In the genomic region with DNA sequence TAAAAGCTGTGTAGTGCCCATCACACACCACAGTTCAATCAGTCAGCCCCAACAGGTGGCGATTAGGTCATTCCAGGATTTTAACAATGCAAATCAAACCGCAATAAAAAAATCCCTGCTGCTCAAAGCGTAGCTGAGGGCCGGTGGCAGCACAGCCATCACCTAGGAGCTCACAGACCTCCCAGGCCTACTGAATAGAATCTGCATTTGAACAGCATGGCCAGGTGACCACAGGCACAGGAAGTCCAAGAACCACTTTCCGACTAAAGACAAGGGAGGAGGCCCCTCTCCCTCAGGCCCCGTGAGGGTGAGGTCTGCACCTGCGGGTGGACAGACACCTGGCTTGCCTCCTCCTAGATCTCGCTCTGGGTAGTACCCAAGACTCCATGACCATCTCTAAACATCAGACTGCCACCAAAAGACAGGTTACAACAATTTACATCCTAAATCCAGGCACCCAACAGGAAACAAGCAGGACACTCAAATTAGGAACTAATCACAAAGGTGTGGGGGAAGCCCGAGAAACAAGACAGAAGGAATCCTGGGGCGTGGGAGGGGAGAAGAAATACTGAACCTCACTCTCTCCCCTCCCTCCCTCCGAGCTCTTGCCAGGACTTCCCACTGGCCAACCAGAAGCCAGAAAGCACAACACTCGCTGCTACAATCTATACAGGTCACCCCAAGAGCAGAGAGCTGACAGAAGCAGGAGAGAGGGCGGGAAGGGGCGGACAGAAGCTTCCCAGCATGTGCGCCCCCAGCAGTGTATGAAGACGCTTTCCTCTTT, we compare ENCODE assay signal across 9 cellular contexts. TPM values are rescaled to one million over a fixed set of nuclear protein-coding genes. Genes with fewer than 3 reads are reported as not detected.
DNase-seq lines count a peak whose midpoint lies in the region; ATAC-seq, FAIRE-seq and TF ChIP-seq lines count a peak whose summit lies in the region.
"Had no signal": no experiment of that assay in that cellular context is flagged by ENCODE, and none has a peak within 500 bp of the region (broad histone marks: within the 10 kb centered on the region; RNA-seq: fewer than 3 reads in every experiment).

No MANE protein-coding gene starts in this region.

- H3K27ac ChIP-seq in HEK293 (ENCODE audit: extremely low read depth, low read depth, low read length) (no peak overlapping the region), OCI-LY7 (ENCODE audit: low read depth, low read length, poor library complexity, severe bottlenecking) (peak overlapping the region; percentile 82), mesendoderm (ENCODE audit: low read depth, low read length) (peak overlapping the region; percentile 41)

- peaks cover 47% of the 10 kb centered on the region for H3K4me1 Mint-ChIP-seq in activated T-cell treated with anti-CD3 and anti-CD28 coated beads, Interleukin-2, amount 50 U/mL, for 4 hours (ENCODE audit: low read depth)

- H3K9me3 Mint-ChIP-seq in activated T-cell treated with anti-CD3 and anti-CD28 coated beads, Interleukin-2, amount 50 U/mL, for 4 hours, result no peaks in the 10 kb centered on the region

- no peak for TF ChIP-seq POLR2A in GM12891 (IDR thresholded peaks at IDR 0.05; ENCODE audit: low read depth, low read length)

- peaks cover 27% of the 10 kb centered on the region for H3K79me1 ChIP-seq in mesendoderm (ENCODE audit: low read length)

- H3K23ac ChIP-seq in mesendoderm (ENCODE audit: low read length), result no peak overlapping the region

- H3K56ac ChIP-seq in mesendoderm (ENCODE audit: low read length), result peak overlapping the region; percentile 75

- BruUV-seq in OCI-LY7 (replicated peaks; lab: Mats Ljungman, UMichigan), result no TSS peak

- H3K36me3 Mint-ChIP-seq in activated T-cell treated with anti-CD3 and anti-CD28 coated beads, Interleukin-2, amount 50 U/mL, for 4 hours (ENCODE audit: insufficient read depth), result peaks cover 5% of the 10 kb centered on the region

- H3K9ac ChIP-seq in mesendoderm (ENCODE audit: low read length), result peak overlapping the region; percentile 31

- H3K18ac ChIP-seq in mesendoderm (ENCODE audit: low read length), result no peak overlapping the region

- H3K4me3 ChIP-seq in HEK293 (ENCODE audit: low read depth, low read length) (no peak overlapping the region), OCI-LY7 (ENCODE audit: low read depth, low read length, poor library complexity, severe bottlenecking) (peak overlapping the region; percentile 42), mesendoderm (ENCODE audit: low read length) (no peak overlapping the region)
- H3K4me3 ChIP-seq: adrenal gland had no signal

- H3K36me3 ChIP-seq in HEK293 (ENCODE audit: control insufficient read depth in 2 of 2, insufficient read depth in 1 of 2, low read length in 2 of 2) (peaks cover 0 to 3% of the 10 kb centered on the region in 2 experiments; a peak in 1 of 3 replicates), OCI-LY7 (ENCODE audit: insufficient read depth, low read length) (peaks cover 4% of the 10 kb centered on the region; the same call in 1 of the 2 replicates), mesendoderm (ENCODE audit: control insufficient read depth, insufficient read depth, low read length) (no peaks in the 10 kb centered on the region)
- H3K36me3 ChIP-seq: adrenal gland had no signal

- H2BK5ac ChIP-seq in mesendoderm (ENCODE audit: low read length), result no peak overlapping the region

- no peak overlapping the region for H3K4ac ChIP-seq in mesendoderm (ENCODE audit: low read depth, low read length)

- H3K79me2 ChIP-seq in OCI-LY7 (ENCODE audit: insufficient read depth, low read depth, low read length), result peaks cover 70% of the 10 kb centered on the region
- H3K79me2 ChIP-seq in mesendoderm (ENCODE audit: control insufficient read depth, insufficient read depth, low read length), result peaks cover 73% of the 10 kb centered on the region

- no peak for ATAC-seq in HG03175 (IDR thresholded peaks at IDR 0.05; ENCODE audit: unreplicated experiment)
- no peak for ATAC-seq in activated T-cell treated with anti-CD3 and anti-CD28 coated beads, Interleukin-2, amount 50 U/mL, for 4 hours

- H3K4me2 ChIP-seq in OCI-LY7 (ENCODE audit: low read length), result peak overlapping the region; percentile 80
- H3K4me2 ChIP-seq in mesendoderm (ENCODE audit: low read length), result no peak overlapping the region

- DNase-seq in GM12891 (ENCODE audit: insufficient read length, low spot score), result no peak
- peak; percentile 85 for DNase-seq in OCI-LY7 (ENCODE audit: low spot score)
- peak; percentile 73 for DNase-seq in mesendoderm
- no peak for DNase-seq in activated T-cell treated with anti-CD3 and anti-CD28 coated beads, Interleukin-2, amount 50 U/mL, for 4 hours
- no peak for DNase-seq in NCI-H1694 (lab: John Stamatoyannopoulos, UW)
- DNase-seq in 8988T, result no peak

- no peak overlapping the region for H2AK5ac ChIP-seq in mesendoderm (ENCODE audit: low read length)

- no peak overlapping the region for H4K8ac ChIP-seq in mesendoderm (ENCODE audit: low read depth, low read length)

- no peak overlapping the region for H3K4me3 Mint-ChIP-seq in activated T-cell treated with anti-CD3 and anti-CD28 coated beads, Interleukin-2, amount 50 U/mL, for 4 hours

- no peaks in the 10 kb centered on the region for H3K27me3 Mint-ChIP-seq in activated T-cell treated with anti-CD3 and anti-CD28 coated beads, Interleukin-2, amount 50 U/mL, for 4 hours (ENCODE audit: low read depth)

- no peak for TF ChIP-seq CTCF in HEK293 (tag by site-specific recombination; IDR thresholded peaks at IDR 0.05)
- no peak for TF ChIP-seq CTCF in OCI-LY7 (conservative IDR thresholded peaks at IDR 0.05; ENCODE audit: low read length)

- no peaks in the 10 kb centered on the region for H3K9me2 ChIP-seq in OCI-LY7 (ENCODE audit: insufficient read depth, low read length)

- POLR2A ChIA-PET in HEK293 (lab: Yijun Ruan, JAX), result no interaction called here
- POLR2A ChIA-PET in OCI-LY7 (lab: Charles Lee), result interaction anchor here (0.6 to 1.9 kb wide), 9 partner anchors 9 to 1663 kb away, joined by 3 to 6 read pairs (median 3); no protein-coding TSS in a partner anchor

- no peak overlapping the region for H4K5ac ChIP-seq in mesendoderm (ENCODE audit: low read length)

- no peaks in the 10 kb centered on the region for H3K27me3 ChIP-seq in mesendoderm (ENCODE audit: insufficient read depth, low read length, poor library complexity)
- H3K27me3 ChIP-seq: adrenal gland had no signal

- H3K9me3 ChIP-seq in HEK293 (ENCODE audit: control insufficient read depth, insufficient read depth, low read depth, low read length) (no peaks in the 10 kb centered on the region), OCI-LY7 (ENCODE audit: low read length) (no peaks in the 10 kb centered on the region)
- H3K9me3 ChIP-seq: adrenal gland had no signal

- H2BK120ac ChIP-seq in mesendoderm (ENCODE audit: low read depth, low read length), result no peak overlapping the region

- WGBS in mesendoderm (ENCODE audit: extremely low coverage, insufficient coverage, low lambda C conversion rate), result no CpG with 5 or more reads among the region's 16 CpGs

- H2AFZ ChIP-seq in OCI-LY7 (ENCODE audit: low read length), result peak overlapping the region; percentile 22; the same call in 1 of the 2 replicates

- peak; percentile 61 for FAIRE-seq in GM12891 (lab: Jason Lieb, UNC)

- no peak overlapping the region for H2BK15ac ChIP-seq in mesendoderm (replicated peaks; ENCODE audit: low read depth)

- intact Hi-C loops in OCI-LY7 (cut with micrococcal nuclease; ENCODE audit: unreplicated experiment), result loop anchor here (1.0 kb wide), 1 partner anchor 12 kb away; no protein-coding TSS in a partner anchor

- peaks cover 5% of the 10 kb centered on the region for H3K4me1 ChIP-seq in HEK293 (ENCODE audit: control insufficient read depth, insufficient read depth, low read length)
- H3K4me1 ChIP-seq in OCI-LY7 (ENCODE audit: insufficient read depth, low read length, poor library complexity, severe bottlenecking), result peaks cover 68% of the 10 kb centered on the region
- peaks cover 27% of the 10 kb centered on the region for H3K4me1 ChIP-seq in mesendoderm (ENCODE audit: control insufficient read depth, low read depth, low read length)

- no peaks in the 10 kb centered on the region for H4K20me1 ChIP-seq in OCI-LY7 (ENCODE audit: insufficient read depth, low read length)

- CTCF ChIA-PET in HEK293 (lab: Yijun Ruan, JAX), result interaction anchor here (0.6 kb wide), 1 partner anchor 40 kb away, joined by 3 read pairs; no protein-coding TSS in a partner anchor
- CTCF ChIA-PET in OCI-LY7 (lab: Charles Lee; ENCODE audit: unreplicated experiment), result interaction anchor here (1.0 to 1.3 kb wide), 2 partner anchors 13 to 114 kb away, joined by 3 to 5 read pairs; no protein-coding TSS in a partner anchor

TF ChIP-seq in GM12891, 5 proteins besides CTCF, POLR2A, EP300 and RAD21:
- no peak for TF ChIP-seq PAX5 (IDR thresholded peaks at IDR 0.05; ENCODE audit: insufficient read depth, low read length, severe bottlenecking)
- TF ChIP-seq POU2F2 (IDR thresholded peaks at IDR 0.05; ENCODE audit: low read depth, low read length), result peak; percentile 56
- TF ChIP-seq POLR2AphosphoS5 (IDR thresholded peaks at IDR 0.05; ENCODE audit: low read depth, low read length), result no peak

TF ChIP-seq in HEK293, 187 proteins besides CTCF, POLR2A, EP300 and RAD21 (continues in another document):
- TF ChIP-seq ZFP69B (tag by site-specific recombination; IDR thresholded peaks at IDR 0.05) (no peak), ZNF239 (tag by site-specific recombination; IDR thresholded peaks at IDR 0.05) (no peak), ZNF350 (tag by site-specific recombination; IDR thresholded peaks at IDR 0.05) (no peak), BCL11B (tag by site-specific recombination; IDR thresholded peaks at IDR 0.05; ENCODE audit: low read depth) (no peak), MEIS1 (CRISPR knock-in tag; IDR thresholded peaks at IDR 0.05; ENCODE audit: borderline replicate concordance) (no peak), ZNF2 (tag by site-specific recombination; IDR thresholded peaks at IDR 0.05) (no peak)
- TF ChIP-seq, protein P1, sequence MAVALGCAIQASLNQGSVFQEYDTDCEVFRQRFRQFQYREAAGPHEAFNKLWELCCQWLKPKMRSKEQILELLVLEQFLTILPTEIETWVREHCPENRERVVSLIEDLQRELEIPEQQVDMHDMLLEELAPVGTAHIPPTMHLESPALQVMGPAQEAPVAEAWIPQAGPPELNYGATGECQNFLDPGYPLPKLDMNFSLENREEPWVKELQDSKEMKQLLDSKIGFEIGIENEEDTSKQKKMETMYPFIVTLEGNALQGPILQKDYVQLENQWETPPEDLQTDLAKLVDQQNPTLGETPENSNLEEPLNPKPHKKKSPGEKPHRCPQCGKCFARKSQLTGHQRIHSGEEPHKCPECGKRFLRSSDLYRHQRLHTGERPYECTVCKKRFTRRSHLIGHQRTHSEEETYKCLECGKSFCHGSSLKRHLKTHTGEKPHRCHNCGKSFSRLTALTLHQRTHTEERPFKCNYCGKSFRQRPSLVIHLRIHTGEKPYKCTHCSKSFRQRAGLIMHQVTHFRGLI (tag by site-specific recombination; IDR thresholded peaks at IDR 0.05), result no peak

RNA-seq across cellular contexts. Expression of a gene that starts 19.2 kb away (rescaled TPM):
- 17.9 TPM for polyA plus RNA-seq in GM12891 (2012; ENCODE audit: low read depth, missing spikeins)
- 6.5 and 10.3 TPM in 2 replicates for total RNA-seq in OCI-LY7 (2014; rRNA removed; shearing (Covaris generic))
- total RNA-seq in OCI-LY7 (2022), result 35.9 and 36.1 TPM in 2 replicates
- 46.1 TPM for polyA plus RNA-seq in mesendoderm (2013, experiment 1 of 2)
- 47.4 TPM for polyA plus RNA-seq in mesendoderm (2013, experiment 2 of 2)
- total RNA-seq in activated T-cell treated with anti-CD3 and anti-CD28 coated beads, Interleukin-2, amount 50 U/mL, for 4 hours, result 10 to 100 TPM; 23.7 to 25.7 (median 25.0) TPM

Comparison
In these comparisons a context has a peak if more than half of its experiments do, and no peak if none do; other contexts are left out.
1. DNase-seq: peak in OCI-LY7 (single experiment) and mesendoderm (single experiment); none in GM12891 (single experiment), activated T-cell treated with anti-CD3 and anti-CD28 coated beads, Interleukin-2, amount 50 U/mL, for 4 hours (single experiment), NCI-H1694 (single experiment) and 8988T (single experiment).